25 cellular contexts compared by ENCODE assay signal in genomic region chrX:23422912-23423311, GRCh38.
"Had no signal": no experiment of that assay in that cellular context is flagged by ENCODE, and none has a peak within 500 bp of the region (broad histone marks: within the 10 kb centered on the region; RNA-seq: fewer than 3 reads in every experiment).

No MANE protein-coding gene starts in this region.

- DNase-seq: hippocampal formation; immature natural killer cell; left ventricle myocardium inferior; mesendoderm; naive B cell; natural killer cell; nephron progenitor cell; occipital lobe; spleen; stimulated activated CD4-positive, alpha-beta T cell treated with anti-CD3 and anti-CD28 coated beads, Interleukin-4, amount 100 ng/mL, for 24 hours; stimulated activated naive CD4-positive, alpha-beta T cell; tibial artery; trophoblast cell; upper lobe of right lung had no signal

- H3K36me3 ChIP-seq: left ventricle myocardium inferior, neural progenitor cell, neutrophil, right atrium auricular region, spleen, suprapubic skin, thoracic aorta, tibial artery, upper lobe of right lung had no signal

- H3K9ac ChIP-seq: neural progenitor cell had no signal

- H3K27ac ChIP-seq: left ventricle myocardium inferior, neural progenitor cell, neutrophil, right atrium auricular region, skin epidermis, spleen, suprapubic skin, thoracic aorta, tibial artery, upper lobe of right lung had no signal

- H3K4me3 ChIP-seq: left ventricle myocardium inferior, lung, neural progenitor cell, right atrium auricular region, skin epidermis, spleen, suprapubic skin, thoracic aorta, tibial artery, upper lobe of right lung had no signal

- H2AFZ ChIP-seq: neural progenitor cell had no signal

- FAIRE-seq: islet of Langerhans, urothelium cell line had no signal

- H3K9me3 ChIP-seq: neutrophil, suprapubic skin, thoracic aorta, upper lobe of right lung had no signal

- ATAC-seq: natural killer cell; sciatic nerve; stimulated activated effector memory CD8-positive, alpha-beta T cell treated with anti-CD3 and anti-CD28 coated beads, Interleukin-12 subunit alpha, Interleukin-12 subunit beta, amount 100 ng/mL, for 72 hours; upper lobe of right lung had no signal

- H3K4me2 ChIP-seq: neural progenitor cell had no signal

- H3K27me3 ChIP-seq: neural progenitor cell, neutrophil, right atrium auricular region, spleen, suprapubic skin, tibial artery, upper lobe of right lung had no signal

- H3K4me1 ChIP-seq: left ventricle myocardium inferior, neural progenitor cell, right atrium auricular region, spleen, suprapubic skin, tibial artery, upper lobe of right lung had no signal
